Comparison of ENCODE assay signal across 18 cellular contexts in genomic region chr5:146647656-146648199, GRCh38.
DNase-seq lines count a peak whose midpoint lies in the region; ATAC-seq and TF ChIP-seq lines count a peak whose summit lies in the region.
"Had no signal": no experiment of that assay in that cellular context is flagged by ENCODE, and none has a peak within 500 bp of the region (broad histone marks: within the 10 kb centered on the region; RNA-seq: fewer than 3 reads in every experiment).

No MANE protein-coding gene starts in this region.

- peaks cover 0 to 5% (median 0%) of the 10 kb centered on the region in 8 donors for H3K9me3 Mint-ChIP-seq in CD4-positive, alpha-beta memory T cell
- H3K9me3 Mint-ChIP-seq: activated T-helper 17 cell treated with anti-CD3 and anti-CD28 coated beads, Interleukin-2, amount 50 U/mL, for 72 hours; type B pancreatic cell had no signal

- no peaks in the 10 kb centered on the region for H3K4me1 Mint-ChIP-seq in CD4-positive, alpha-beta memory T cell
- H3K4me1 Mint-ChIP-seq: activated T-helper 17 cell treated with anti-CD3 and anti-CD28 coated beads, Interleukin-2, amount 50 U/mL, for 72 hours had no signal

- POLR2A ChIA-PET in CD4-positive, alpha-beta memory T cell (lab: Charles Lee; ENCODE audit: partially characterized antibody): no interaction called here

- no peak for TF ChIP-seq CTCF in dorsolateral prefrontal cortex (IDR thresholded peaks at IDR 0.05 in 54 of 56, conservative IDR thresholded peaks at IDR 0.05 in 2 of 56; ENCODE audit: low read depth in 1 of 56, partially characterized antibody in 56 of 56)

- no peaks in the 10 kb centered on the region for H3K27me3 ChIP-seq in dorsolateral prefrontal cortex
- no peaks in the 10 kb centered on the region for H3K27me3 ChIP-seq in CD4-positive, alpha-beta memory T cell (ENCODE audit: insufficient read depth, low read length)
- H3K27me3 ChIP-seq: hepatocyte, neutrophil had no signal

- no peaks in the 10 kb centered on the region for H3K27me3 Mint-ChIP-seq in CD4-positive, alpha-beta memory T cell
- H3K27me3 Mint-ChIP-seq: activated T-helper 17 cell treated with anti-CD3 and anti-CD28 coated beads, Interleukin-2, amount 50 U/mL, for 72 hours had no signal

- DNase-seq in NCI-H1417 (lab: John Stamatoyannopoulos, UW): peak; percentile 7 to 88 (median 60)
- DNase-seq in NCI-H1417 treated with DMSO at 0.1 percent for 48 hours (lab: John Stamatoyannopoulos, UW): no peak
- DNase-seq in NCI-H524 (lab: John Stamatoyannopoulos, UW): peak; percentile 83 to 86
- peak in 9 of 10 donors; percentile 25 to 73 (median 54) for DNase-seq in dorsolateral prefrontal cortex
- DNase-seq in superior temporal gyrus (ENCODE audit: extremely low spot score): peak; percentile 73
- no peak for DNase-seq in CD4-positive, alpha-beta memory T cell
- DNase-seq: 8988T, Calu3, HCEC 1CT, lower lobe of right lung, NCI-H1048 had no signal

- no peak overlapping the region for H3K4me3 ChIP-seq in dorsolateral prefrontal cortex
- no peak overlapping the region for H3K4me3 ChIP-seq in CD4-positive, alpha-beta memory T cell (ENCODE audit: low read length in 2 of 2)
- H3K4me3 ChIP-seq: hepatocyte, lower lobe of right lung had no signal

- peaks cover 0 to 8% of the 10 kb centered on the region in 2 donors for H3K36me3 Mint-ChIP-seq in CD4-positive, alpha-beta memory T cell

- H3K4me1 ChIP-seq in CD4-positive, alpha-beta memory T cell (ENCODE audit: insufficient read depth, low read length): no peaks in the 10 kb centered on the region
- H3K4me1 ChIP-seq: lower lobe of right lung had no signal

- H3K36me3 ChIP-seq in CD4-positive, alpha-beta memory T cell (ENCODE audit: insufficient read depth, low read length): no peaks in the 10 kb centered on the region
- H3K36me3 ChIP-seq: lower lobe of right lung, neutrophil had no signal

- peak overlapping the region in 49 of 59 donors; percentile 6 to 83 (median 59) for H3K27ac ChIP-seq in dorsolateral prefrontal cortex
- H3K27ac ChIP-seq in CD4-positive, alpha-beta memory T cell (ENCODE audit: low read depth, low read length): no peak overlapping the region
- H3K27ac ChIP-seq: epithelial cell of prostate, hepatocyte, lower lobe of right lung, neutrophil had no signal

- no peak for ATAC-seq in GM19467 (IDR thresholded peaks at IDR 0.05; ENCODE audit: unreplicated experiment)
- no peak for ATAC-seq in HG03442 (IDR thresholded peaks at IDR 0.05; ENCODE audit: unreplicated experiment)
- ATAC-seq: activated T-helper 17 cell treated with anti-CD3 and anti-CD28 coated beads, Interleukin-2, amount 50 U/mL, for 72 hours; lower lobe of right lung had no signal

- intact Hi-C loops in dorsolateral prefrontal cortex (cut with DNase I): loop anchor here (5.0 to 10.0 kb wide), 4 partner anchors 110 to 300 kb away; partner anchors contain the start of gene PPP2R2B (in 1 of the 2)
- intact Hi-C loops in CD4-positive, alpha-beta memory T cell (cut with micrococcal nuclease): no loop called here

- CTCF ChIA-PET in CD4-positive, alpha-beta memory T cell (lab: Charles Lee; ENCODE audit: partially characterized antibody): no interaction called here

- no peak overlapping the region for H3K27ac Mint-ChIP-seq in CD4-positive, alpha-beta memory T cell
- H3K27ac Mint-ChIP-seq: activated T-helper 17 cell treated with anti-CD3 and anti-CD28 coated beads, Interleukin-2, amount 50 U/mL, for 72 hours; type B pancreatic cell had no signal

- H3K4me3 Mint-ChIP-seq in CD4-positive, alpha-beta memory T cell: no peak overlapping the region
- H3K4me3 Mint-ChIP-seq: activated T-helper 17 cell treated with anti-CD3 and anti-CD28 coated beads, Interleukin-2, amount 50 U/mL, for 72 hours; type B pancreatic cell had no signal

- no peaks in the 10 kb centered on the region for H3K9me3 ChIP-seq in CD4-positive, alpha-beta memory T cell (ENCODE audit: control insufficient read depth in 1 of 2, low read length in 2 of 2)
- H3K9me3 ChIP-seq: lower lobe of right lung, neutrophil had no signal

Comparison
In these comparisons a context has a peak if more than half of its experiments do, and no peak if none do; other contexts are left out.
1. DNase-seq: peak in NCI-H1417 (3 of 3), NCI-H524 (2 of 2), dorsolateral prefrontal cortex (9 of 10) and superior temporal gyrus (single experiment); none in NCI-H1417 treated with DMSO at 0.1 percent for 48 hours (single experiment) and CD4-positive, alpha-beta memory T cell (0 of 5).